19 cellular contexts compared by ENCODE assay signal in the genomic region with DNA sequence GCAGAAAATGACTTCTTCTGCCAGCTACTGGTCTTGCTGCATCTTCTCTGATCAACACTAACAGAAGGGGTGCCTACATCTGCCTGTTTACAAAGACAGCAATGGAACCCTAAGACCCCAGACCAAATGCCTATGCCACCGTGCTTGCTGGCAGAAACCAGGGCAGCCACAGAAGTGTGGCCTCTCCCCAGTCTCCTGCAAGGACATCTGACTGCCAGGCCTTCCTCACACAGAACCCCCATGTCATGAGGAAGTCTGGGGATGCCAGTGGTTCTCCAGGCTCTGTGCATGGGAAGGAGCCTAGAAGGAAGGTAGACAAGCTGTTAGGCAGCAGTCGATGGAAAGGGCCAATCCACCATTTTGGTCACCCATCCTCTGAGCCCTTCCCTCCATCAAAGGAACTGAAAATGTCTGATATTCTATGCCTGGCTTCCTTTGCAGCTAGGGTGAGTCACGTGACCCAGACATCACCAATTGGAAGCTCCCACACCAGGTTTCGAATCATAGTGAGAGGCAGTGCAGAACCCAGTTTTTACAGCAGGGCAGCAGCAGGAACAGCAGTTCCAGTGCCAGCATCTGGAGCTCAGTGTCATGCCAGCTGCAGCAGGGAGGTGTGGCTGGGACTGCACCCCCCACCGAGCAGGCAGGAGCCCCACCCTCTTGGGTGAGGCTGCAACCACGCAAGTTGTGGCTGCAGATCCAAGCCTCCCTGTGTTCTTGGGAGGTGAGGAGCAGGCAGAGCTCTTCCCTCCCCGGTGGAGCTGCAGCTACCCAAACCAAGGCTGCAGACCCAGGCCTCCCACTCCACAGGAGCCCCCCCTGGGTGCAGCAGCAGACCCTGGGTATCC.
"Had no signal": no experiment of that assay in that cellular context is flagged by ENCODE, and none has a peak within 500 bp of the region (broad histone marks: within the 10 kb centered on the region; RNA-seq: fewer than 3 reads in every experiment).

No MANE protein-coding gene starts in this region.

- FAIRE-seq: astrocyte, endothelial cell of umbilical vein, TTC549 had no signal

- DNase-seq: activated CD4-positive, alpha-beta T cell treated with anti-CD3 and anti-CD28 coated beads for 1 hour; activated gamma-delta T cell treated with Interleukin-2 at 50 U/mL for 16 hours; activated T-cell treated with anti-CD3 and anti-CD28 coated beads, Interleukin-2, amount 50 U/mL, for 1 hour; colonic mucosa; effector memory CD8-positive, alpha-beta T cell; foreskin melanocyte; hippocampal formation; occipital lobe; stimulated activated CD4-positive, alpha-beta T cell treated with anti-CD3 and anti-CD28 coated beads, Interleukin-4, amount 100 ng/mL, for 1 hour; stimulated activated naive CD4-positive, alpha-beta T cell; T-helper 1 cell; WERI-Rb-1 had no signal

- H3K36me3 ChIP-seq: colonic mucosa, thoracic aorta, WERI-Rb-1 had no signal

- H3K27ac ChIP-seq: colonic mucosa, thoracic aorta, WERI-Rb-1 had no signal

- H3K9me3 ChIP-seq: colonic mucosa, thoracic aorta had no signal

- H3K4me3 ChIP-seq: colonic mucosa, dorsolateral prefrontal cortex, thoracic aorta had no signal

- H3K4me1 ChIP-seq: colonic mucosa had no signal

- ATAC-seq: effector memory CD8-positive, alpha-beta T cell; esophagus mucosa; left ventricle myocardium superior had no signal

- H3K27me3 ChIP-seq: colonic mucosa had no signal
